In the genomic region with DNA sequence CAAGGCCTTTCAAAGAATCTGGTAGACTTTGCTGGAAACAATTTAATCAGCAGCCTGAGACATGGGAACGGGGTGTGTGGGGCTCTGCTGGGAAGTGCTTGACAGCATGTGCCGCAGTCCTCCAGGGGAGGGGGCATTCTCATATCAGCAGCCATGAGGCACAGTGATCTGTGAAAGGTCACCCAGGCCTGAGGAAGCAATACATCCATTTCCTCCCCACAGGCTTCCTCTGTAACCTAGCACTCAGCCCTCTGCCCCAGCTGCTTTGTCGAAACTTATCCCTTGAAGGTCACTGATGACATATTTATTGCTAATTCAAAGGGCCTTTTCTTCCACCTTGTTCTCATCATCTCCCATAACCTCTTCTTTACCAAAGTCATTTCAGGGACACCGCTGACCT, we compare ENCODE assay signal across 11 cellular contexts.
DNase-seq lines count a peak whose midpoint lies in the region; ATAC-seq lines count a peak whose summit lies in the region.
"Had no signal": no experiment of that assay in that cellular context is flagged by ENCODE, and none has a peak within 500 bp of the region (broad histone marks: within the 10 kb centered on the region; RNA-seq: fewer than 3 reads in every experiment).

No MANE protein-coding gene starts in this region.

- no peak overlapping the region for H3K4me2 ChIP-seq in mesendoderm (ENCODE audit: low read length)

- no peaks in the 10 kb centered on the region for H3K79me2 ChIP-seq in mesendoderm (ENCODE audit: control insufficient read depth, insufficient read depth, low read length)

- no peak overlapping the region for H2AK5ac ChIP-seq in mesendoderm (ENCODE audit: low read length)

- H3K27ac ChIP-seq in mesendoderm (ENCODE audit: low read depth, low read length): no peak overlapping the region
- H3K27ac ChIP-seq: heart left ventricle, sigmoid colon had no signal

- no peaks in the 10 kb centered on the region for H3K4me1 ChIP-seq in mesendoderm (ENCODE audit: control insufficient read depth, low read depth, low read length)
- H3K4me1 ChIP-seq: sigmoid colon had no signal

- H2BK15ac ChIP-seq in mesendoderm (replicated peaks; ENCODE audit: low read depth): no peak overlapping the region

- no peak overlapping the region for H3K18ac ChIP-seq in mesendoderm (ENCODE audit: low read length)

- H3K4me3 ChIP-seq in mesendoderm (ENCODE audit: low read length): no peak overlapping the region
- H3K4me3 ChIP-seq: heart left ventricle, mucosa of descending colon, sigmoid colon had no signal

- H2BK5ac ChIP-seq in mesendoderm (ENCODE audit: low read length): no peak overlapping the region

- no CpG with 5 or more reads among the region's 4 CpGs for WGBS in mesendoderm (ENCODE audit: extremely low coverage, insufficient coverage, low lambda C conversion rate)

- H3K36me3 ChIP-seq in mesendoderm (ENCODE audit: control insufficient read depth, insufficient read depth, low read length): no peaks in the 10 kb centered on the region
- H3K36me3 ChIP-seq: heart left ventricle, sigmoid colon had no signal

- H3K23ac ChIP-seq in mesendoderm (ENCODE audit: low read length): no peak overlapping the region

- no peak overlapping the region for H4K5ac ChIP-seq in mesendoderm (ENCODE audit: low read length)

- no peak overlapping the region for H3K4ac ChIP-seq in mesendoderm (ENCODE audit: low read depth, low read length)

- no peak overlapping the region for H2BK120ac ChIP-seq in mesendoderm (ENCODE audit: low read depth, low read length)

- no peak overlapping the region for H4K8ac ChIP-seq in mesendoderm (ENCODE audit: low read depth, low read length)

- H3K27me3 ChIP-seq in mesendoderm (ENCODE audit: insufficient read depth, low read length, poor library complexity): no peaks in the 10 kb centered on the region
- H3K27me3 ChIP-seq: heart left ventricle, sigmoid colon had no signal

- DNase-seq in SKM-1 treated with dmso at 0.1 percent for 144 hours (lab: John Stamatoyannopoulos, UW; ENCODE audit: unreplicated experiment) (peak; percentile 56), mesendoderm (peak; percentile 5), DMS53 (lab: John Stamatoyannopoulos, UW) (no peak), T-helper 1 cell (no peak)
- DNase-seq: heart left ventricle, mucosa of descending colon, NCI-H1436 treated with DMSO at 0.1 percent for 48 hours, sigmoid colon had no signal

- ATAC-seq in GM18508 (IDR thresholded peaks at IDR 0.05; ENCODE audit: insufficient read depth, unreplicated experiment) (peak; percentile 70), GM21515 (IDR thresholded peaks at IDR 0.05; ENCODE audit: unreplicated experiment) (peak; percentile 65), GM18520 (IDR thresholded peaks at IDR 0.05; ENCODE audit: unreplicated experiment) (no peak)
- ATAC-seq: heart left ventricle, mucosa of descending colon had no signal

- H3K56ac ChIP-seq in mesendoderm (ENCODE audit: low read length): no peak overlapping the region

- H3K79me1 ChIP-seq in mesendoderm (ENCODE audit: low read length): no peaks in the 10 kb centered on the region

- no peak overlapping the region for H3K9ac ChIP-seq in mesendoderm (ENCODE audit: low read length)

Comparison
In these comparisons a context has a peak if more than half of its experiments do, and no peak if none do; other contexts are left out.
1. DNase-seq: peak in SKM-1 treated with dmso at 0.1 percent for 144 hours (single experiment) and mesendoderm (single experiment); none in DMS53 (single experiment) and T-helper 1 cell (0 of 5).